Comparison of ENCODE assay signal across 1 cellular context in genomic region chr1:2480986-2481364, GRCh38.
TF ChIP-seq lines count a peak whose summit lies in the region.

No MANE protein-coding gene starts in this region.

TF ChIP-seq in GM12878, 131 proteins besides CTCF, POLR2A, EP300 and RAD21:
- no peak for TF ChIP-seq CHD4 (IDR thresholded peaks at IDR 0.05)
- no peak for TF ChIP-seq NR2F1 (conservative IDR thresholded peaks at IDR 0.05)
- TF ChIP-seq, protein P1, sequence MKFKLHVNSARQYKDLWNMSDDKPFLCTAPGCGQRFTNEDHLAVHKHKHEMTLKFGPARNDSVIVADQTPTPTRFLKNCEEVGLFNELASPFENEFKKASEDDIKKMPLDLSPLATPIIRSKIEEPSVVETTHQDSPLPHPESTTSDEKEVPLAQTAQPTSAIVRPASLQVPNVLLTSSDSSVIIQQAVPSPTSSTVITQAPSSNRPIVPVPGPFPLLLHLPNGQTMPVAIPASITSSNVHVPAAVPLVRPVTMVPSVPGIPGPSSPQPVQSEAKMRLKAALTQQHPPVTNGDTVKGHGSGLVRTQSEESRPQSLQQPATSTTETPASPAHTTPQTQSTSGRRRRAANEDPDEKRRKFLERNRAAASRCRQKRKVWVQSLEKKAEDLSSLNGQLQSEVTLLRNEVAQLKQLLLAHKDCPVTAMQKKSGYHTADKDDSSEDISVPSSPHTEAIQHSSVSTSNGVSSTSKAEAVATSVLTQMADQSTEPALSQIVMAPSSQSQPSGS (IDR thresholded peaks at IDR 0.05; ENCODE audit: low read length), result no peak
- no peak for TF ChIP-seq E2F4 (IDR thresholded peaks at IDR 0.05; ENCODE audit: low read depth, low read length)
- TF ChIP-seq NRF1 (conservative IDR thresholded peaks at IDR 0.05; ENCODE audit: low read depth, low read length), result no peak
- peak; percentile 93 for TF ChIP-seq BCL3 (IDR thresholded peaks at IDR 0.05; ENCODE audit: borderline replicate concordance, insufficient read depth, low read depth, low read length, poor library complexity, severe bottlenecking)
- TF ChIP-seq, protein P2, sequence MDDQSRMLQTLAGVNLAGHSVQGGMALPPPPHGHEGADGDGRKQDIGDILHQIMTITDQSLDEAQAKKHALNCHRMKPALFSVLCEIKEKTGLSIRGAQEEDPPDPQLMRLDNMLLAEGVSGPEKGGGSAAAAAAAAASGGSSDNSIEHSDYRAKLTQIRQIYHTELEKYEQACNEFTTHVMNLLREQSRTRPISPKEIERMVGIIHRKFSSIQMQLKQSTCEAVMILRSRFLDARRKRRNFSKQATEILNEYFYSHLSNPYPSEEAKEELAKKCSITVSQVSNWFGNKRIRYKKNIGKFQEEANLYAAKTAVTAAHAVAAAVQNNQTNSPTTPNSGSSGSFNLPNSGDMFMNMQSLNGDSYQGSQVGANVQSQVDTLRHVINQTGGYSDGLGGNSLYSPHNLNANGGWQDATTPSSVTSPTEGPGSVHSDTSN (IDR thresholded peaks at IDR 0.05; ENCODE audit: insufficient replicate concordance, low read depth, low read length), result peak; percentile 22
- no peak for TF ChIP-seq CBFB (IDR thresholded peaks at IDR 0.05; ENCODE audit: low read depth)
- TF ChIP-seq ZNF622 (IDR thresholded peaks at IDR 0.05), result no peak
- TF ChIP-seq STAT1 (conservative IDR thresholded peaks at IDR 0.05), result no peak
- no peak for TF ChIP-seq BACH1 (IDR thresholded peaks at IDR 0.05; ENCODE audit: borderline replicate concordance)
- TF ChIP-seq KLF5 (IDR thresholded peaks at IDR 0.05; ENCODE audit: partially characterized antibody), result no peak
- TF ChIP-seq, protein P3, sequence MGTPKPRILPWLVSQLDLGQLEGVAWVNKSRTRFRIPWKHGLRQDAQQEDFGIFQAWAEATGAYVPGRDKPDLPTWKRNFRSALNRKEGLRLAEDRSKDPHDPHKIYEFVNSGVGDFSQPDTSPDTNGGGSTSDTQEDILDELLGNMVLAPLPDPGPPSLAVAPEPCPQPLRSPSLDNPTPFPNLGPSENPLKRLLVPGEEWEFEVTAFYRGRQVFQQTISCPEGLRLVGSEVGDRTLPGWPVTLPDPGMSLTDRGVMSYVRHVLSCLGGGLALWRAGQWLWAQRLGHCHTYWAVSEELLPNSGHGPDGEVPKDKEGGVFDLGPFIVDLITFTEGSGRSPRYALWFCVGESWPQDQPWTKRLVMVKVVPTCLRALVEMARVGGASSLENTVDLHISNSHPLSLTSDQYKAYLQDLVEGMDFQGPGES (IDR thresholded peaks at IDR 0.05), result no peak
- no peak for TF ChIP-seq SMAD5 (IDR thresholded peaks at IDR 0.05; ENCODE audit: low read depth)
- TF ChIP-seq, protein P4, sequence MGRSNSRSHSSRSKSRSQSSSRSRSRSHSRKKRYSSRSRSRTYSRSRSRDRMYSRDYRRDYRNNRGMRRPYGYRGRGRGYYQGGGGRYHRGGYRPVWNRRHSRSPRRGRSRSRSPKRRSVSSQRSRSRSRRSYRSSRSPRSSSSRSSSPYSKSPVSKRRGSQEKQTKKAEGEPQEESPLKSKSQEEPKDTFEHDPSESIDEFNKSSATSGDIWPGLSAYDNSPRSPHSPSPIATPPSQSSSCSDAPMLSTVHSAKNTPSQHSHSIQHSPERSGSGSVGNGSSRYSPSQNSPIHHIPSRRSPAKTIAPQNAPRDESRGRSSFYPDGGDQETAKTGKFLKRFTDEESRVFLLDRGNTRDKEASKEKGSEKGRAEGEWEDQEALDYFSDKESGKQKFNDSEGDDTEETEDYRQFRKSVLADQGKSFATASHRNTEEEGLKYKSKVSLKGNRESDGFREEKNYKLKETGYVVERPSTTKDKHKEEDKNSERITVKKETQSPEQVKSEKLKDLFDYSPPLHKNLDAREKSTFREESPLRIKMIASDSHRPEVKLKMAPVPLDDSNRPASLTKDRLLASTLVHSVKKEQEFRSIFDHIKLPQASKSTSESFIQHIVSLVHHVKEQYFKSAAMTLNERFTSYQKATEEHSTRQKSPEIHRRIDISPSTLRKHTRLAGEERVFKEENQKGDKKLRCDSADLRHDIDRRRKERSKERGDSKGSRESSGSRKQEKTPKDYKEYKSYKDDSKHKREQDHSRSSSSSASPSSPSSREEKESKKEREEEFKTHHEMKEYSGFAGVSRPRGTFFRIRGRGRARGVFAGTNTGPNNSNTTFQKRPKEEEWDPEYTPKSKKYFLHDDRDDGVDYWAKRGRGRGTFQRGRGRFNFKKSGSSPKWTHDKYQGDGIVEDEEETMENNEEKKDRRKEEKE (IDR thresholded peaks at IDR 0.05), result no peak
- no peak for TF ChIP-seq ZNF687 (IDR thresholded peaks at IDR 0.05)
